Comparison of ENCODE assay signal across 1 cellular context in genomic region chr19:18438331-18439024, GRCh38.
TF ChIP-seq lines count a peak whose summit lies in the region.

No MANE protein-coding gene starts in this region.

TF ChIP-seq in HepG2, 621 proteins besides CTCF, POLR2A, EP300 and RAD21 (continues in another document):
- TF ChIP-seq HNRNPL (IDR thresholded peaks at IDR 0.05; ENCODE audit: low read depth, low read length) (0 out of 2 replicates have a peak, but pooled peaks have one; percentile 26), SAP130 (CRISPR knock-in tag; IDR thresholded peaks at IDR 0.05; ENCODE audit: low read depth) (peak; percentile 64), HHEX (CRISPR knock-in tag; IDR thresholded peaks at IDR 0.05) (no peak), LRRFIP1 (CRISPR knock-in tag; conservative IDR thresholded peaks at IDR 0.05) (no peak), ZNF350 (CRISPR knock-in tag; IDR thresholded peaks at IDR 0.05; ENCODE audit: borderline replicate concordance, low read depth) (no peak; the same call in 1 of the 2 replicates), ZNF574 (CRISPR knock-in tag; IDR thresholded peaks at IDR 0.05) (peak; percentile 49; the same call in 1 of the 2 replicates), ZFX (CRISPR knock-in tag; IDR thresholded peaks at IDR 0.05; ENCODE audit: low read depth) (peak; percentile 94), ZSCAN25 (CRISPR knock-in tag; IDR thresholded peaks at IDR 0.05) (peak; percentile 74), ZFP36 (IDR thresholded peaks at IDR 0.05; ENCODE audit: borderline replicate concordance, low read depth, low read length, partially characterized antibody) (no peak), BRF2 (CRISPR knock-in tag; IDR thresholded peaks at IDR 0.05) (0 out of 2 replicates have a peak, but pooled peaks have one; percentile 21), GZF1 (CRISPR knock-in tag; IDR thresholded peaks at IDR 0.05) (peak; percentile 50; the same call in 1 of the 2 replicates), ZNF564 (CRISPR knock-in tag; IDR thresholded peaks at IDR 0.05) (peak; percentile 56; the same call in 1 of the 2 replicates), KLF13 (CRISPR knock-in tag; IDR thresholded peaks at IDR 0.05) (0 out of 2 replicates have a peak, but pooled peaks have one; percentile 54), MEF2D (CRISPR knock-in tag; IDR thresholded peaks at IDR 0.05) (0 out of 2 replicates have a peak, but pooled peaks have one; percentile 30), ARID4A (CRISPR knock-in tag; IDR thresholded peaks at IDR 0.05; ENCODE audit: borderline replicate concordance) (peak; percentile 55; the same call in 1 of the 2 replicates), ZBTB38 (CRISPR knock-in tag; IDR thresholded peaks at IDR 0.05) (peak; percentile 38; the same call in 1 of the 2 replicates), ZNF180 (CRISPR knock-in tag; IDR thresholded peaks at IDR 0.05; ENCODE audit: borderline replicate concordance, low read depth) (no peak), ZNF883 (CRISPR knock-in tag; IDR thresholded peaks at IDR 0.05; ENCODE audit: not compliant biosample characterization) (peak; percentile 26), PHB2 (IDR thresholded peaks at IDR 0.05; ENCODE audit: partially characterized antibody) (no peak), ZNF253 (CRISPR knock-in tag; IDR thresholded peaks at IDR 0.05; ENCODE audit: borderline replicate concordance) (no peak), THAP9 (CRISPR knock-in tag; IDR thresholded peaks at IDR 0.05; ENCODE audit: borderline replicate concordance) (peak; percentile 46; the same call in 1 of the 2 replicates), DDIT3 (CRISPR knock-in tag; IDR thresholded peaks at IDR 0.05) (no peak), RCOR2 (CRISPR knock-in tag; IDR thresholded peaks at IDR 0.05) (no peak), THAP11 (CRISPR knock-in tag; IDR thresholded peaks at IDR 0.05) (0 out of 2 replicates have a peak, but pooled peaks have one; percentile 7), FLYWCH1 (CRISPR knock-in tag; IDR thresholded peaks at IDR 0.05) (no peak), HMGXB4 (CRISPR knock-in tag; IDR thresholded peaks at IDR 0.05; ENCODE audit: borderline replicate concordance in 1 of 2, low read depth in 1 of 2) (0 out of 4 replicates have a peak, but pooled peaks of 1 of the 2 experiments have one; percentile 40), REPIN1 (CRISPR knock-in tag; IDR thresholded peaks at IDR 0.05; ENCODE audit: borderline replicate concordance, low read depth) (peak; percentile 39; the same call in 1 of the 2 replicates), NCOA5 (CRISPR knock-in tag; IDR thresholded peaks at IDR 0.05) (no peak), NPAS2 (CRISPR knock-in tag; IDR thresholded peaks at IDR 0.05; ENCODE audit: borderline replicate concordance) (no peak), ZNF383 (CRISPR knock-in tag; IDR thresholded peaks at IDR 0.05; ENCODE audit: borderline replicate concordance) (no peak), ZFP1 (CRISPR knock-in tag; IDR thresholded peaks at IDR 0.05) (0 out of 2 replicates have a peak, but pooled peaks have one; percentile 0), IKZF4 (CRISPR knock-in tag; IDR thresholded peaks at IDR 0.05; ENCODE audit: borderline replicate concordance, low read depth, not compliant biosample characterization) (peak; percentile 51), NONO (IDR thresholded peaks at IDR 0.05) (no peak), NONO (CRISPR knock-in tag; conservative IDR thresholded peaks at IDR 0.05) (peak; percentile 81), MAX (IDR thresholded peaks at IDR 0.05) (peak; percentile 78), HDAC1 (CRISPR knock-in tag; IDR thresholded peaks at IDR 0.05) (0 out of 2 replicates have a peak, but pooled peaks have one; percentile 31), PHF8 (CRISPR knock-in tag; IDR thresholded peaks at IDR 0.05) (peak; percentile 63; the same call in 1 of the 2 replicates), ZNF263 (CRISPR knock-in tag; IDR thresholded peaks at IDR 0.05) (no peak), CAMTA2 (CRISPR knock-in tag; IDR thresholded peaks at IDR 0.05; ENCODE audit: borderline replicate concordance) (no peak), PRDM4 (CRISPR knock-in tag; IDR thresholded peaks at IDR 0.05; ENCODE audit: borderline replicate concordance) (no peak), ZNF431 (CRISPR knock-in tag; IDR thresholded peaks at IDR 0.05; ENCODE audit: borderline replicate concordance, low read depth) (no peak; the same call in 1 of the 2 replicates), HES4 (CRISPR knock-in tag; IDR thresholded peaks at IDR 0.05; ENCODE audit: borderline replicate concordance) (no peak)
